1 cellular context compared by ENCODE assay signal in genomic region chr3:159996018-159996417, GRCh38.
TF ChIP-seq lines count a peak whose summit lies in the region.

No MANE protein-coding gene starts in this region.

TF ChIP-seq in SK-N-SH treated with all-trans-retinoic acid at 6 μM for 48 hours, 23 proteins besides CTCF, POLR2A, EP300 and RAD21 (continued from another document):
- TF ChIP-seq TSHZ2 (CRISPR knock-in tag; IDR thresholded peaks at IDR 0.05), result no peak
- no peak for TF ChIP-seq TOX (CRISPR knock-in tag; IDR thresholded peaks at IDR 0.05; ENCODE audit: borderline replicate concordance)
- TF ChIP-seq TCF4 (CRISPR knock-in tag; IDR thresholded peaks at IDR 0.05; ENCODE audit: borderline replicate concordance), result no peak
- no peak for TF ChIP-seq BACH2 (CRISPR knock-in tag; IDR thresholded peaks at IDR 0.05; ENCODE audit: borderline replicate concordance)
- TF ChIP-seq PATZ1 (CRISPR knock-in tag; IDR thresholded peaks at IDR 0.05; ENCODE audit: borderline replicate concordance), result no peak
- no peak for TF ChIP-seq ESRRG (CRISPR knock-in tag; IDR thresholded peaks at IDR 0.05)
- no peak for TF ChIP-seq ZC3H10 (CRISPR knock-in tag; IDR thresholded peaks at IDR 0.05)
- no peak for TF ChIP-seq ZNF8 (CRISPR knock-in tag; IDR thresholded peaks at IDR 0.05)
- no peak for TF ChIP-seq RARB (CRISPR knock-in tag; IDR thresholded peaks at IDR 0.05)
- no peak for TF ChIP-seq SNAI2 (CRISPR knock-in tag; IDR thresholded peaks at IDR 0.05)
- no peak for TF ChIP-seq ZFP30 (CRISPR knock-in tag; IDR thresholded peaks at IDR 0.05)
- no peak for TF ChIP-seq ZNF565 (CRISPR knock-in tag; conservative IDR thresholded peaks at IDR 0.05; ENCODE audit: low read depth)
- no peak for TF ChIP-seq CSDC2 (CRISPR knock-in tag; IDR thresholded peaks at IDR 0.05)
- no peak for TF ChIP-seq ARNTL (CRISPR knock-in tag; IDR thresholded peaks at IDR 0.05; ENCODE audit: borderline replicate concordance, low read depth)
TF ChIP-seq in SK-N-SH treated with all-trans-retinoic acid at 6 μM for 48 hours: peak in this region for 0.
